Comparison of ENCODE assay signal across 12 cellular contexts in the genomic region with DNA sequence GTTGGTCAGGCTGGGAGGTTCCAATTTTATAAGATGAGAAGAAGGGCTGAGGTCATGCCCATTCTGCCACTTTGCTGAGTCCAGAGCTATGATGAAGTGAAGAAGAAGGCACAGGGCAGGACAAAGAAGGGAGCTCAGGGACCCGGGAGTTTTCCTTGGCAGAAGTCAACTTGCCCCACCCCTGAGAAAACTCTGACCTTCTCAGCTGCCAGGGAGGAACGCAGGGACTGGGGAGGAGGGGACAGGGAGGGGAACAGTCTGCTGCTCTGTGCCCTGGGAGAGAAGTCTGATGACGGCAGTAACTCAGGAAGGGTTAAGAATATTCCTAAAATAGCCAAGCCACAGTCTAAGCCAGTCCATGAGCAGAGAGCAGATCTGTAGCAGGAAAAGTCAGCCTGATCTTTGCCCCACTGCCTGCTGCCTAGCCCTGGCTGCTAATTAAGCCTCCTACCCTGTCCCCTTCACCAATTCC. TPM values are rescaled to one million over a fixed set of nuclear protein-coding genes. Genes with fewer than 3 reads are reported as not detected.
DNase-seq lines count a peak whose midpoint lies in the region; ATAC-seq and TF ChIP-seq lines count a peak whose summit lies in the region.
"Had no signal": no experiment of that assay in that cellular context is flagged by ENCODE, and none has a peak within 500 bp of the region (broad histone marks: within the 10 kb centered on the region; RNA-seq: fewer than 3 reads in every experiment).

No MANE protein-coding gene starts in this region.

- no peak for DNase-seq in lower lobe of right lung
- no peak for DNase-seq in upper lobe of right lung
- DNase-seq in activated T-cell treated with anti-CD3 and anti-CD28 coated beads, Interleukin-2, amount 50 U/mL, for 1 hour: no peak
- DNase-seq: activated effector memory CD4-positive, alpha-beta T cell treated with Interleukin-2 at 50 U/mL for 16 hours; effector CD4-positive, alpha-beta T cell; immature natural killer cell; NCI-H2029; PC-3 had no signal

- H3K4me3 ChIP-seq in lower lobe of right lung (no peak overlapping the region), upper lobe of right lung (no peak overlapping the region)

- H3K36me3 ChIP-seq in lower lobe of right lung: no peaks in the 10 kb centered on the region
- no peaks in the 10 kb centered on the region for H3K36me3 ChIP-seq in upper lobe of right lung

- H3K27me3 ChIP-seq in lower lobe of right lung (ENCODE audit: low read depth) (no peaks in the 10 kb centered on the region), upper lobe of right lung (no peaks in the 10 kb centered on the region)

- intact Hi-C loops in lower lobe of right lung (cut with DNase I): no loop called here
- intact Hi-C loops in upper lobe of right lung (cut with DNase I): no loop called here

- H3K27ac ChIP-seq in cingulate gyrus (ENCODE audit: low read depth, low read length) (peak overlapping the region; percentile 75), lower lobe of right lung (peak overlapping the region; percentile 64), upper lobe of right lung (peak overlapping the region; percentile 55)

- H3K4me1 ChIP-seq in lower lobe of right lung: peaks cover 17% of the 10 kb centered on the region
- peaks cover 20% of the 10 kb centered on the region for H3K4me1 ChIP-seq in upper lobe of right lung

- ATAC-seq in lower lobe of right lung (peak; percentile 56 to 64), upper lobe of right lung (peak; percentile 75), GM19397 (IDR thresholded peaks at IDR 0.05; ENCODE audit: unreplicated experiment) (no peak)
- ATAC-seq: PC-3; stimulated activated effector memory CD8-positive, alpha-beta T cell treated with anti-CD3 and anti-CD28 coated beads, Interleukin-12 subunit alpha, Interleukin-12 subunit beta, amount 100 ng/mL, for 72 hours had no signal

- no peaks in the 10 kb centered on the region for H3K9me3 ChIP-seq in lower lobe of right lung
- H3K9me3 ChIP-seq in upper lobe of right lung: no peaks in the 10 kb centered on the region

- TF ChIP-seq CTCF in lower lobe of right lung (IDR thresholded peaks at IDR 0.05) (no peak), upper lobe of right lung (IDR thresholded peaks at IDR 0.05) (no peak)

RNA-seq across cellular contexts. Expression of a gene that starts 11.7 kb away (rescaled TPM):
- total RNA-seq in lower lobe of right lung (158 TPM), upper lobe of right lung (155 TPM)
- total RNA-seq: Daoy had no signal

RNA-seq across cellular contexts. Expression of a gene that starts 21.6 kb away (rescaled TPM):
- total RNA-seq in lower lobe of right lung: 25.0 TPM
- total RNA-seq in upper lobe of right lung: 17.2 TPM

RNA-seq across cellular contexts. Expression of a gene that starts 22.6 kb away (rescaled TPM):
- total RNA-seq in lower lobe of right lung: 53.1 TPM
- 86.3 TPM for total RNA-seq in upper lobe of right lung

RNA-seq across cellular contexts. Expression of a gene that starts 40.1 kb away (rescaled TPM):
- not detected for total RNA-seq in lower lobe of right lung
- not detected for total RNA-seq in upper lobe of right lung
- total RNA-seq: Daoy had no signal
